ENCODE assay signal across 1 cellular context in genomic region chr17:78751447-78752067, GRCh38.
TF ChIP-seq lines count a peak whose summit lies in the region.

No MANE protein-coding gene starts in this region.

TF ChIP-seq in HepG2, 621 proteins besides CTCF, POLR2A, EP300 and RAD21 (continued from another document and continues in another):
- TF ChIP-seq RXRB (CRISPR knock-in tag; IDR thresholded peaks at IDR 0.05; ENCODE audit: borderline replicate concordance) (peak; percentile 81), RCOR2 (CRISPR knock-in tag; IDR thresholded peaks at IDR 0.05) (peak; percentile 68), NR2F6 (IDR thresholded peaks at IDR 0.05) (peak; percentile 53), NR2F6 (CRISPR knock-in tag; IDR thresholded peaks at IDR 0.05) (peak; percentile 34; the same call in 1 of the 2 replicates), ZBED4 (CRISPR knock-in tag; IDR thresholded peaks at IDR 0.05; ENCODE audit: borderline replicate concordance) (0 out of 2 replicates have a peak, but pooled peaks have one; percentile 34), ARID3A (IDR thresholded peaks at IDR 0.05; ENCODE audit: low read depth, low read length) (peak; percentile 49), ZNF530 (CRISPR knock-in tag; IDR thresholded peaks at IDR 0.05; ENCODE audit: low read depth) (no peak), ARID5B (CRISPR knock-in tag; IDR thresholded peaks at IDR 0.05) (peak; percentile 57; the same call in 1 of the 2 replicates), FOXP1 (IDR thresholded peaks at IDR 0.05) (peak; percentile 89), FOXP1 (CRISPR knock-in tag; IDR thresholded peaks at IDR 0.05) (peak; percentile 81), LCORL (IDR thresholded peaks at IDR 0.05) (no peak), LCORL (CRISPR knock-in tag; IDR thresholded peaks at IDR 0.05) (0 out of 2 replicates have a peak, but pooled peaks have one; percentile 13), ZMAT5 (CRISPR knock-in tag; IDR thresholded peaks at IDR 0.05; ENCODE audit: borderline replicate concordance, low read depth) (no peak), FOXP4 (CRISPR knock-in tag; IDR thresholded peaks at IDR 0.05) (peak; percentile 77), KMT2B (CRISPR knock-in tag; IDR thresholded peaks at IDR 0.05) (peak; percentile 20; the same call in 1 of the 2 replicates), NR2F2 (IDR thresholded peaks at IDR 0.05; ENCODE audit: borderline replicate concordance, low read depth) (0 out of 2 replicates have a peak, but pooled peaks have one; percentile 12), PHF5A (CRISPR knock-in tag; IDR thresholded peaks at IDR 0.05; ENCODE audit: low read depth, unreplicated experiment) (peak; percentile 67), PCBP1 (IDR thresholded peaks at IDR 0.05; ENCODE audit: borderline replicate concordance, low read depth, low read length) (no peak), ATF1 (CRISPR knock-in tag; IDR thresholded peaks at IDR 0.05) (0 out of 2 replicates have a peak, but pooled peaks have one; percentile 22), TCF7L2 (IDR thresholded peaks at IDR 0.05; ENCODE audit: low read depth, low read length) (no peak), ZNF280D (CRISPR knock-in tag; IDR thresholded peaks at IDR 0.05) (peak; percentile 94; the same call in 1 of the 2 replicates), NONO (IDR thresholded peaks at IDR 0.05) (no peak), NONO (CRISPR knock-in tag; conservative IDR thresholded peaks at IDR 0.05) (peak; percentile 53), HNF1B (CRISPR knock-in tag; IDR thresholded peaks at IDR 0.05) (0 out of 2 replicates have a peak, but pooled peaks have one; percentile 19), HNF1A (IDR thresholded peaks at IDR 0.05; ENCODE audit: low read depth) (no peak), HNF1A (CRISPR knock-in tag; IDR thresholded peaks at IDR 0.05; ENCODE audit: borderline replicate concordance) (0 out of 2 replicates have a peak, but pooled peaks have one; percentile 2), TBX2 (CRISPR knock-in tag; IDR thresholded peaks at IDR 0.05; ENCODE audit: borderline replicate concordance) (peak; percentile 71; the same call in 1 of the 2 replicates), CSRNP2 (CRISPR knock-in tag; conservative IDR thresholded peaks at IDR 0.05; ENCODE audit: low read depth) (no peak), SIN3B (IDR thresholded peaks at IDR 0.05; ENCODE audit: low read length) (0 out of 2 replicates have a peak, but pooled peaks have one; percentile 34)
